In the genomic region with DNA sequence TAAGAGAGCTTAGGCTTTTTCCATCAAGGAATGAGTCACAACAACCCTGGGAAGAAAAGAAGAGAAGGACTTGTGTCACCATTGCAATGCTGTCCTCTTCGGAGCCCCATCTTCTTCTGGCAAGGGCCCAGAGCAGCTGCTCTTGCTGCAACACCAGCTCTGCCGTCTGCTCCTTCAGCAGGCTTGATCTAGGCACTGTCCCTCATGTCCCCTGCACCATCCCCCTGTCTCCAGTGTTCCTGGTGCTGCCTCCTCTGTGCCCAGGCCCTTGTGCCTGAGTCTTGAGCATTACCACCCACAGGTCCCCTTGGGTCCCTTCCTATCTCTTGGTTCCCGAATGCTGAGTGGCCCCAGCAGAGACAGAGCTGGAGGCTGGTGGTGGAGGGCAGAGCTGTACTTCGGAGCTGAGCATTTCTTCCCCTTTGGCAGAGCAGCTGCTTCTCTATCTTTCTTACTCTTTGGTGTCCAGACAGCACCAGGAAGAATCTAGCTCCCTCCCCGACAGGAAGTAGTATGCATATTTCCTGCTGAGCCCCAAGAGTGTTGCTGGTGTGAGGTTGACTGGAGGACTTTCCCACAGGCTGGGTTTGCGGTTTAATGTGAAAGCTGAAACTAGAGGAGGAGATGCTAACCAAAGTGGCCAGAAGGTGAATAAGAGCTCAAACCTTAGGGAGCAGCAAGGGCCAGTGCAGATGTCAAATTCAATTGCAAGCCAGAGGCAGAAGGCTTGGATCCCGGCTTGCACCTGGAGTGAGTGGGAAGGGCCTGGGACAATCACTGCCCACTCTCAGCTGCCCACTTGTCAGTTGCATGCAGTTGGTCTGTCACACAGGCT, we compare ENCODE assay signal across 8 cellular contexts. TPM values are rescaled to one million over a fixed set of nuclear protein-coding genes. Genes with fewer than 3 reads are reported as not detected.
A peak's percentile ranks its signal among the peaks of the same experiment; 100 is the strongest.
DNase-seq lines count a peak whose midpoint lies in the region; ATAC-seq lines count a peak whose summit lies in the region.

No MANE protein-coding gene starts in this region.

- DNase-seq in A172 (ENCODE audit: low spot score) (peak; percentile 65), RPMI7951 (ENCODE audit: low read depth) (peak; percentile 69), iPS-NIHi11 (ENCODE audit: low spot score) (peak; percentile 35), cerebellum (ENCODE audit: low spot score) (no peak)
- DNase-seq in activated gamma-delta T cell treated with anti-CD3 and anti-CD28 coated beads, Interleukin-2, amount 50 U/mL, for 16 hours (ENCODE audit: low read depth), result peak; percentile 45
- peak; percentile 24 for DNase-seq in stimulated activated CD8-positive, alpha-beta memory T cell treated with anti-CD3 and anti-CD28 coated beads, Interleukin-15, amount 100 ng/mL, for 1 hour (ENCODE audit: low read depth)

- ATAC-seq in GM18873 (IDR thresholded peaks at IDR 0.05; ENCODE audit: low FRiP score, unreplicated experiment) (peak; percentile 88), HG03045 (IDR thresholded peaks at IDR 0.05; ENCODE audit: unreplicated experiment) (peak; percentile 76)

RNA-seq across cellular contexts. Expression of a gene that starts 27.8 kb away (rescaled TPM):
- 77.8 and 85.7 TPM in 2 replicates for total RNA-seq in A172 (2014; rRNA removed; shearing (Covaris generic))
- total RNA-seq in RPMI7951 (2014; rRNA removed; shearing (Covaris generic)), result 52.3 and 74.6 TPM in 2 replicates
- total RNA-seq in cerebellum, result 34.5 TPM
